ENCODE assay signal across 1 cellular context in genomic region chr18:76979906-76980305, GRCh38.
TF ChIP-seq lines count a peak whose summit lies in the region.

No MANE protein-coding gene starts in this region.

TF ChIP-seq in GM12878, 131 proteins besides CTCF, POLR2A, EP300 and RAD21 (continued from another document):
- TF ChIP-seq ZNF592 (IDR thresholded peaks at IDR 0.05) (no peak), BCL11A (IDR thresholded peaks at IDR 0.05; ENCODE audit: low read depth, low read length) (no peak), MTA3 (IDR thresholded peaks at IDR 0.05; ENCODE audit: borderline replicate concordance, low read length) (no peak), YBX1 (IDR thresholded peaks at IDR 0.05) (no peak), MTA2 (IDR thresholded peaks at IDR 0.05; ENCODE audit: low read depth) (no peak), YY1 (IDR thresholded peaks at IDR 0.05; ENCODE audit: low read depth, low read length) (no peak), MEF2B (IDR thresholded peaks at IDR 0.05; ENCODE audit: partially characterized antibody, poor library complexity, severe bottlenecking) (no peak), RAD51 (IDR thresholded peaks at IDR 0.05) (no peak), JUND (IDR thresholded peaks at IDR 0.05; ENCODE audit: low read depth, low read length) (no peak), HDAC6 (IDR thresholded peaks at IDR 0.05; ENCODE audit: unreplicated experiment) (no peak), IRF5 (IDR thresholded peaks at IDR 0.05; ENCODE audit: borderline replicate concordance) (no peak)
TF ChIP-seq in GM12878: peak in this region for 0.
